ENCODE assay signal across 1 cellular context in the genomic region with DNA sequence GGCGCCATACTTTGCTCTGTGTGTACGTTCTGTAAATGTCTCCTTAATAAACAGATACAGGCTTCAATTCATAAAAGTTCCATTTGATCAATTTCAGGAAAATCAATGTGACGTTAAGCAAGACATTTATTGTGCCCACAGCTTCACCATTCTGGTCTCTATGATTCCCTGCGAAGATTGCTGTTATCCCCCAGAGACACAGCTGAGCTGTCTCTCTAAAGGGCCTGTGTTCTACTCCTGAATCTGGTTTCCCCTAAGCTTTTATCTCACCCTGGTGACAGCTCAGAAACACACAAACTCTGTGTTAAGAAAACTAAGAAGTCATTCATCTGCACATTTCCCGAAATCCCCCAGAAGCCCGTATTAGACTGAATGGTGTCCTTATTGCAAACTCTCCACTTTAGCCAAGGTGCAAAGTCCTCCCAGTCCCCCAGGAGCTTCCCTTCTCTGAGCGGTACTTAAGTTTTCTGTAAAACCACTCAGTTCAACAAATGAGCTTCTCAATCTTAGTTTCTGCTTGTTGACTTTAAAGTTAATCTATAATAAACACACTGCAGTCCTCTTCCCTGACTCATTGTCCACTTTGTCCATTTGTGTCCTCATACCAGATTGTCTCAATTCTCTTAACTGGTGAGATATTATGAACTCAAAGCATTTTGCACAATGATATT.
TF ChIP-seq lines count a peak whose summit lies in the region.

No MANE protein-coding gene starts in this region.

TF ChIP-seq in GM12878, 131 proteins besides CTCF, POLR2A, EP300 and RAD21:
- TF ChIP-seq, protein P1, sequence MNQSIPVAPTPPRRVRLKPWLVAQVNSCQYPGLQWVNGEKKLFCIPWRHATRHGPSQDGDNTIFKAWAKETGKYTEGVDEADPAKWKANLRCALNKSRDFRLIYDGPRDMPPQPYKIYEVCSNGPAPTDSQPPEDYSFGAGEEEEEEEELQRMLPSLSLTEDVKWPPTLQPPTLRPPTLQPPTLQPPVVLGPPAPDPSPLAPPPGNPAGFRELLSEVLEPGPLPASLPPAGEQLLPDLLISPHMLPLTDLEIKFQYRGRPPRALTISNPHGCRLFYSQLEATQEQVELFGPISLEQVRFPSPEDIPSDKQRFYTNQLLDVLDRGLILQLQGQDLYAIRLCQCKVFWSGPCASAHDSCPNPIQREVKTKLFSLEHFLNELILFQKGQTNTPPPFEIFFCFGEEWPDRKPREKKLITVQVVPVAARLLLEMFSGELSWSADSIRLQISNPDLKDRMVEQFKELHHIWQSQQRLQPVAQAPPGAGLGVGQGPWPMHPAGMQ (IDR thresholded peaks at IDR 0.05; ENCODE audit: borderline replicate concordance): no peak
- no peak for TF ChIP-seq CBX5 (IDR thresholded peaks at IDR 0.05; ENCODE audit: low read depth)
- TF ChIP-seq NFYA (IDR thresholded peaks at IDR 0.05; ENCODE audit: borderline replicate concordance, low read depth, low read length): no peak
- no peak for TF ChIP-seq KLF5 (IDR thresholded peaks at IDR 0.05; ENCODE audit: partially characterized antibody)
- no peak for TF ChIP-seq ESRRA (IDR thresholded peaks at IDR 0.05; ENCODE audit: low read length)
- TF ChIP-seq, protein P2, sequence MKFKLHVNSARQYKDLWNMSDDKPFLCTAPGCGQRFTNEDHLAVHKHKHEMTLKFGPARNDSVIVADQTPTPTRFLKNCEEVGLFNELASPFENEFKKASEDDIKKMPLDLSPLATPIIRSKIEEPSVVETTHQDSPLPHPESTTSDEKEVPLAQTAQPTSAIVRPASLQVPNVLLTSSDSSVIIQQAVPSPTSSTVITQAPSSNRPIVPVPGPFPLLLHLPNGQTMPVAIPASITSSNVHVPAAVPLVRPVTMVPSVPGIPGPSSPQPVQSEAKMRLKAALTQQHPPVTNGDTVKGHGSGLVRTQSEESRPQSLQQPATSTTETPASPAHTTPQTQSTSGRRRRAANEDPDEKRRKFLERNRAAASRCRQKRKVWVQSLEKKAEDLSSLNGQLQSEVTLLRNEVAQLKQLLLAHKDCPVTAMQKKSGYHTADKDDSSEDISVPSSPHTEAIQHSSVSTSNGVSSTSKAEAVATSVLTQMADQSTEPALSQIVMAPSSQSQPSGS (IDR thresholded peaks at IDR 0.05; ENCODE audit: low read length): peak; percentile 39; the same call in 1 of the 2 replicates
- 0 out of 2 replicates have a peak, but pooled peaks have one; percentile 27 for TF ChIP-seq TCF7 (IDR thresholded peaks at IDR 0.05; ENCODE audit: borderline replicate concordance)
- TF ChIP-seq NFIC (IDR thresholded peaks at IDR 0.05; ENCODE audit: low read depth, low read length): peak; percentile 20; the same call in 1 of the 2 replicates
- 0 out of 2 replicates have a peak, but pooled peaks have one; percentile 19 for TF ChIP-seq BMI1 (IDR thresholded peaks at IDR 0.05; ENCODE audit: borderline replicate concordance)
- peak; percentile 92 for TF ChIP-seq MEF2B (IDR thresholded peaks at IDR 0.05; ENCODE audit: partially characterized antibody, poor library complexity, severe bottlenecking)
- TF ChIP-seq KDM1A (IDR thresholded peaks at IDR 0.05; ENCODE audit: borderline replicate concordance): no peak
- peak; percentile 43 for TF ChIP-seq NBN (IDR thresholded peaks at IDR 0.05)
- TF ChIP-seq, protein P3, sequence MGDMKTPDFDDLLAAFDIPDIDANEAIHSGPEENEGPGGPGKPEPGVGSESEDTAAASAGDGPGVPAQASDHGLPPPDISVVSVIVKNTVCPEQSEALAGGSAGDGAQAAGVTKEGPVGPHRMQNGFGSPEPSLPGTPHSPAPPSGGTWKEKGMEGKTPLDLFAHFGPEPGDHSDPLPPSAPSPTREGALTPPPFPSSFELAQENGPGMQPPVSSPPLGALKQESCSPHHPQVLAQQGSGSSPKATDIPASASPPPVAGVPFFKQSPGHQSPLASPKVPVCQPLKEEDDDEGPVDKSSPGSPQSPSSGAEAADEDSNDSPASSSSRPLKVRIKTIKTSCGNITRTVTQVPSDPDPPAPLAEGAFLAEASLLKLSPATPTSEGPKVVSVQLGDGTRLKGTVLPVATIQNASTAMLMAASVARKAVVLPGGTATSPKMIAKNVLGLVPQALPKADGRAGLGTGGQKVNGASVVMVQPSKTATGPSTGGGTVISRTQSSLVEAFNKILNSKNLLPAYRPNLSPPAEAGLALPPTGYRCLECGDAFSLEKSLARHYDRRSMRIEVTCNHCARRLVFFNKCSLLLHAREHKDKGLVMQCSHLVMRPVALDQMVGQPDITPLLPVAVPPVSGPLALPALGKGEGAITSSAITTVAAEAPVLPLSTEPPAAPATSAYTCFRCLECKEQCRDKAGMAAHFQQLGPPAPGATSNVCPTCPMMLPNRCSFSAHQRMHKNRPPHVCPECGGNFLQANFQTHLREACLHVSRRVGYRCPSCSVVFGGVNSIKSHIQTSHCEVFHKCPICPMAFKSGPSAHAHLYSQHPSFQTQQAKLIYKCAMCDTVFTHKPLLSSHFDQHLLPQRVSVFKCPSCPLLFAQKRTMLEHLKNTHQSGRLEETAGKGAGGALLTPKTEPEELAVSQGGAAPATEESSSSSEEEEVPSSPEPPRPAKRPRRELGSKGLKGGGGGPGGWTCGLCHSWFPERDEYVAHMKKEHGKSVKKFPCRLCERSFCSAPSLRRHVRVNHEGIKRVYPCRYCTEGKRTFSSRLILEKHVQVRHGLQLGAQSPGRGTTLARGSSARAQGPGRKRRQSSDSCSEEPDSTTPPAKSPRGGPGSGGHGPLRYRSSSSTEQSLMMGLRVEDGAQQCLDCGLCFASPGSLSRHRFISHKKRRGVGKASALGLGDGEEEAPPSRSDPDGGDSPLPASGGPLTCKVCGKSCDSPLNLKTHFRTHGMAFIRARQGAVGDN (IDR thresholded peaks at IDR 0.05): peak; percentile 60; the same call in 1 of the 2 replicates
- TF ChIP-seq, protein P4, sequence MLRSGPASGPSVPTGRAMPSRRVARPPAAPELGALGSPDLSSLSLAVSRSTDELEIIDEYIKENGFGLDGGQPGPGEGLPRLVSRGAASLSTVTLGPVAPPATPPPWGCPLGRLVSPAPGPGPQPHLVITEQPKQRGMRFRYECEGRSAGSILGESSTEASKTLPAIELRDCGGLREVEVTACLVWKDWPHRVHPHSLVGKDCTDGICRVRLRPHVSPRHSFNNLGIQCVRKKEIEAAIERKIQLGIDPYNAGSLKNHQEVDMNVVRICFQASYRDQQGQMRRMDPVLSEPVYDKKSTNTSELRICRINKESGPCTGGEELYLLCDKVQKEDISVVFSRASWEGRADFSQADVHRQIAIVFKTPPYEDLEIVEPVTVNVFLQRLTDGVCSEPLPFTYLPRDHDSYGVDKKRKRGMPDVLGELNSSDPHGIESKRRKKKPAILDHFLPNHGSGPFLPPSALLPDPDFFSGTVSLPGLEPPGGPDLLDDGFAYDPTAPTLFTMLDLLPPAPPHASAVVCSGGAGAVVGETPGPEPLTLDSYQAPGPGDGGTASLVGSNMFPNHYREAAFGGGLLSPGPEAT (IDR thresholded peaks at IDR 0.05; ENCODE audit: low read depth): peak; percentile 76; the same call in 1 of the 2 replicates
- TF ChIP-seq SPI1 (IDR thresholded peaks at IDR 0.05; ENCODE audit: borderline replicate concordance, insufficient read depth, low read depth, low read length): no peak
- TF ChIP-seq BHLHE40 (IDR thresholded peaks at IDR 0.05; ENCODE audit: borderline replicate concordance in 1 of 2, low read depth in 2 of 2, low read length in 1 of 2): 0 out of 4 replicates have a peak, but pooled peaks of 1 of the 2 experiments have one; percentile 12
- no peak for TF ChIP-seq TBL1XR1 (IDR thresholded peaks at IDR 0.05; ENCODE audit: low read depth, low read length)
- TF ChIP-seq POLR2AphosphoS5 (IDR thresholded peaks at IDR 0.05; ENCODE audit: low read length): peak; percentile 50; the same call in 1 of the 2 replicates
- TF ChIP-seq HDGF (IDR thresholded peaks at IDR 0.05): no peak
- no peak for TF ChIP-seq SUPT20H (IDR thresholded peaks at IDR 0.05; ENCODE audit: borderline replicate concordance, control insufficient read depth, low read depth, low read length)
- TF ChIP-seq TCF12 (IDR thresholded peaks at IDR 0.05; ENCODE audit: low read depth, low read length): no peak
- TF ChIP-seq ETV6 (conservative IDR thresholded peaks at IDR 0.05 in 1 of 2, IDR thresholded peaks at IDR 0.05 in 1 of 2; ENCODE audit: borderline replicate concordance in 1 of 2, low read depth in 1 of 2): no peak
- TF ChIP-seq IKZF2 (IDR thresholded peaks at IDR 0.05): peak; percentile 57 to 73; a peak in 2 of 4 replicates
- TF ChIP-seq CREM (IDR thresholded peaks at IDR 0.05; ENCODE audit: low read depth): no peak
- 0 out of 2 replicates have a peak, but pooled peaks have one; percentile 10 for TF ChIP-seq CREB1 (IDR thresholded peaks at IDR 0.05; ENCODE audit: low read depth)
- no peak for TF ChIP-seq ZNF384 (IDR thresholded peaks at IDR 0.05; ENCODE audit: borderline replicate concordance, low read depth, low read length)
- no peak for TF ChIP-seq GATAD2B (conservative IDR thresholded peaks at IDR 0.05; ENCODE audit: low read depth)
- TF ChIP-seq, protein P5, sequence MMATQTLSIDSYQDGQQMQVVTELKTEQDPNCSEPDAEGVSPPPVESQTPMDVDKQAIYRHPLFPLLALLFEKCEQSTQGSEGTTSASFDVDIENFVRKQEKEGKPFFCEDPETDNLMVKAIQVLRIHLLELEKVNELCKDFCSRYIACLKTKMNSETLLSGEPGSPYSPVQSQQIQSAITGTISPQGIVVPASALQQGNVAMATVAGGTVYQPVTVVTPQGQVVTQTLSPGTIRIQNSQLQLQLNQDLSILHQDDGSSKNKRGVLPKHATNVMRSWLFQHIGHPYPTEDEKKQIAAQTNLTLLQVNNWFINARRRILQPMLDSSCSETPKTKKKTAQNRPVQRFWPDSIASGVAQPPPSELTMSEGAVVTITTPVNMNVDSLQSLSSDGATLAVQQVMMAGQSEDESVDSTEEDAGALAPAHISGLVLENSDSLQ (IDR thresholded peaks at IDR 0.05): peak; percentile 62; the same call in 1 of the 2 replicates
- TF ChIP-seq POLR2AphosphoS2 (IDR thresholded peaks at IDR 0.05; ENCODE audit: low read depth, low read length): peak; percentile 30; the same call in 1 of the 2 replicates
- 0 out of 2 replicates have a peak, but pooled peaks have one; percentile 8 for TF ChIP-seq DPF2 (IDR thresholded peaks at IDR 0.05)
- no peak for TF ChIP-seq FOXK2 (IDR thresholded peaks at IDR 0.05)
- TF ChIP-seq SMC3 (IDR thresholded peaks at IDR 0.05; ENCODE audit: borderline replicate concordance, low read length): no peak; the same call in 1 of the 2 replicates
- no peak for TF ChIP-seq EGR1 (IDR thresholded peaks at IDR 0.05; ENCODE audit: borderline replicate concordance in 1 of 2, low read depth in 2 of 2, low read length in 2 of 2)
- TF ChIP-seq BACH1 (IDR thresholded peaks at IDR 0.05; ENCODE audit: borderline replicate concordance): 0 out of 2 replicates have a peak, but pooled peaks have one; percentile 25
- TF ChIP-seq PAX5 (IDR thresholded peaks at IDR 0.05; ENCODE audit: borderline replicate concordance, low read depth, low read length): 0 out of 2 replicates have a peak, but pooled peaks have one; percentile 9
- TF ChIP-seq, protein P6, sequence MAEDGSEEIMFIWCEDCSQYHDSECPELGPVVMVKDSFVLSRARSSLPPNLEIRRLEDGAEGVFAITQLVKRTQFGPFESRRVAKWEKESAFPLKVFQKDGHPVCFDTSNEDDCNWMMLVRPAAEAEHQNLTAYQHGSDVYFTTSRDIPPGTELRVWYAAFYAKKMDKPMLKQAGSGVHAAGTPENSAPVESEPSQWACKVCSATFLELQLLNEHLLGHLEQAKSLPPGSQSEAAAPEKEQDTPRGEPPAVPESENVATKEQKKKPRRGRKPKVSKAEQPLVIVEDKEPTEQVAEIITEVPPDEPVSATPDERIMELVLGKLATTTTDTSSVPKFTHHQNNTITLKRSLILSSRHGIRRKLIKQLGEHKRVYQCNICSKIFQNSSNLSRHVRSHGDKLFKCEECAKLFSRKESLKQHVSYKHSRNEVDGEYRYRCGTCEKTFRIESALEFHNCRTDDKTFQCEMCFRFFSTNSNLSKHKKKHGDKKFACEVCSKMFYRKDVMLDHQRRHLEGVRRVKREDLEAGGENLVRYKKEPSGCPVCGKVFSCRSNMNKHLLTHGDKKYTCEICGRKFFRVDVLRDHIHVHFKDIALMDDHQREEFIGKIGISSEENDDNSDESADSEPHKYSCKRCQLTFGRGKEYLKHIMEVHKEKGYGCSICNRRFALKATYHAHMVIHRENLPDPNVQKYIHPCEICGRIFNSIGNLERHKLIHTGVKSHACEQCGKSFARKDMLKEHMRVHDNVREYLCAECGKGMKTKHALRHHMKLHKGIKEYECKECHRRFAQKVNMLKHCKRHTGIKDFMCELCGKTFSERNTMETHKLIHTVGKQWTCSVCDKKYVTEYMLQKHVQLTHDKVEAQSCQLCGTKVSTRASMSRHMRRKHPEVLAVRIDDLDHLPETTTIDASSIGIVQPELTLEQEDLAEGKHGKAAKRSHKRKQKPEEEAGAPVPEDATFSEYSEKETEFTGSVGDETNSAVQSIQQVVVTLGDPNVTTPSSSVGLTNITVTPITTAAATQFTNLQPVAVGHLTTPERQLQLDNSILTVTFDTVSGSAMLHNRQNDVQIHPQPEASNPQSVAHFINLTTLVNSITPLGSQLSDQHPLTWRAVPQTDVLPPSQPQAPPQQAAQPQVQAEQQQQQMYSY (CRISPR knock-in tag; IDR thresholded peaks at IDR 0.05): no peak
- TF ChIP-seq SIN3A (IDR thresholded peaks at IDR 0.05; ENCODE audit: low read depth, low read length): no peak
- peak; percentile 46; the same call in 1 of the 2 replicates for TF ChIP-seq IKZF1 (conservative IDR thresholded peaks at IDR 0.05)
- TF ChIP-seq NRF1 (conservative IDR thresholded peaks at IDR 0.05; ENCODE audit: low read depth, low read length): no peak
- TF ChIP-seq, protein P7, sequence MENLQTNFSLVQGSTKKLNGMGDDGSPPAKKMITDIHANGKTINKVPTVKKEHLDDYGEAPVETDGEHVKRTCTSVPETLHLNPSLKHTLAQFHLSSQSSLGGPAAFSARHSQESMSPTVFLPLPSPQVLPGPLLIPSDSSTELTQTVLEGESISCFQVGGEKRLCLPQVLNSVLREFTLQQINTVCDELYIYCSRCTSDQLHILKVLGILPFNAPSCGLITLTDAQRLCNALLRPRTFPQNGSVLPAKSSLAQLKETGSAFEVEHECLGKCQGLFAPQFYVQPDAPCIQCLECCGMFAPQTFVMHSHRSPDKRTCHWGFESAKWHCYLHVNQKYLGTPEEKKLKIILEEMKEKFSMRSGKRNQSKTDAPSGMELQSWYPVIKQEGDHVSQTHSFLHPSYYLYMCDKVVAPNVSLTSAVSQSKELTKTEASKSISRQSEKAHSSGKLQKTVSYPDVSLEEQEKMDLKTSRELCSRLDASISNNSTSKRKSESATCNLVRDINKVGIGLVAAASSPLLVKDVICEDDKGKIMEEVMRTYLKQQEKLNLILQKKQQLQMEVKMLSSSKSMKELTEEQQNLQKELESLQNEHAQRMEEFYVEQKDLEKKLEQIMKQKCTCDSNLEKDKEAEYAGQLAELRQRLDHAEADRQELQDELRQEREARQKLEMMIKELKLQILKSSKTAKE (IDR thresholded peaks at IDR 0.05; ENCODE audit: low read depth, poor library complexity, severe bottlenecking): peak; percentile 33
- no peak for TF ChIP-seq SREBF2 (IDR thresholded peaks at IDR 0.05; ENCODE audit: low read length)
- TF ChIP-seq, protein P8, sequence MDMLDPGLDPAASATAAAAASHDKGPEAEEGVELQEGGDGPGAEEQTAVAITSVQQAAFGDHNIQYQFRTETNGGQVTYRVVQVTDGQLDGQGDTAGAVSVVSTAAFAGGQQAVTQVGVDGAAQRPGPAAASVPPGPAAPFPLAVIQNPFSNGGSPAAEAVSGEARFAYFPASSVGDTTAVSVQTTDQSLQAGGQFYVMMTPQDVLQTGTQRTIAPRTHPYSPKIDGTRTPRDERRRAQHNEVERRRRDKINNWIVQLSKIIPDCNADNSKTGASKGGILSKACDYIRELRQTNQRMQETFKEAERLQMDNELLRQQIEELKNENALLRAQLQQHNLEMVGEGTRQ (IDR thresholded peaks at IDR 0.05; ENCODE audit: borderline replicate concordance, low read depth, low read length): no peak
- TF ChIP-seq POU2F2 (IDR thresholded peaks at IDR 0.05; ENCODE audit: borderline replicate concordance, low read depth, low read length): 0 out of 3 replicates have a peak, but pooled peaks have one; percentile 26
